8 cellular contexts compared by ENCODE assay signal in the genomic region with DNA sequence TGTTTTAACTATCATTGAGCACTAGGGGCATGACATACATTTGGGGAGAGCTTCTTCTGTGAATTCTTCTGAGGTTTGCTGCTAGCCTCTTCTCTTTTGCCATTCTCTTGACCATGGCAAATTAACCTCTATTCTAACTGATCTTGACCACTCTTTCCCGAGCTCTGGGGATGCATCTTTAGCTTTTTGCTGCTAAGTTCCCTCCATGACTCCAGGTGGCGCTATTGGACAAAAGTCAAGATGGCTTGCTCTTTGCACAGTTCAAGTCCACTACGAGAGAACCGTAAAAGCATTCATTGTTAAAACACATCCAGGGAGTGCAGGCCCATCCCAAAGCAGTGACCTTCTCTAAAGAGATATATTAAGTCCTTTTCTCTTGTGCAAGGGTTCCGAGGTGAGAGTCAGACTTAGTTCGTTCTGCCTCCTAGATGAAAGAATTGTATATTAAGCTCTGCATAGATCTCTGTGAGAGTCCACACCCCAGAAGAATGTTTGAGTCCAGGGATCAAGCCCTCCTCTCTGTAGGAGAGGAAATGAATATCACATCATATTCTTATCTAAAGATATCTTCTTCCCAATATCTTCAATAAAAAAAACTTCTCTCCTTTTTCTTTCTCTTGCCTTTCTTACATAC.
DNase-seq lines count a peak whose midpoint lies in the region; ATAC-seq and TF ChIP-seq lines count a peak whose summit lies in the region.

No MANE protein-coding gene starts in this region.

- H3K36me3 ChIP-seq in MM.1S (replicated peaks; ENCODE audit: insufficient read depth, low read length), result no peaks in the 10 kb centered on the region
- no peaks in the 10 kb centered on the region for H3K36me3 ChIP-seq in esophagus squamous epithelium
- H3K36me3 ChIP-seq in psoas muscle (ENCODE audit: insufficient read depth in 1 of 2, low read depth in 1 of 2), result no peaks in the 10 kb centered on the region

- no peak for TF ChIP-seq POLR2A in esophagus squamous epithelium (IDR thresholded peaks at IDR 0.05)

- ATAC-seq in GM19043 (IDR thresholded peaks at IDR 0.05; ENCODE audit: low read depth, unreplicated experiment), result peak; percentile 66
- no peak for ATAC-seq in psoas muscle
- ATAC-seq in GM19467 (IDR thresholded peaks at IDR 0.05; ENCODE audit: unreplicated experiment), result no peak
- ATAC-seq in GM18519 (IDR thresholded peaks at IDR 0.05; ENCODE audit: low FRiP score, unreplicated experiment), result no peak

- H2AFZ ChIP-seq in MM.1S (ENCODE audit: low read length), result peak overlapping the region; percentile 28; the same call in 1 of the 2 replicates

- H3K9me3 ChIP-seq in MM.1S (replicated peaks; ENCODE audit: insufficient read depth, low read length), result no peaks in the 10 kb centered on the region
- H3K9me3 ChIP-seq in esophagus squamous epithelium, result no peaks in the 10 kb centered on the region
- H3K9me3 ChIP-seq in psoas muscle, result no peaks in the 10 kb centered on the region

- no peaks in the 10 kb centered on the region for H3K79me2 ChIP-seq in MM.1S (ENCODE audit: low read length)

- H3K27me3 ChIP-seq in MM.1S (replicated peaks; ENCODE audit: insufficient read depth, low read length) (no peaks in the 10 kb centered on the region), esophagus squamous epithelium (no peaks in the 10 kb centered on the region), psoas muscle (ENCODE audit: insufficient read depth in 3 of 3, low read length in 2 of 3) (no peaks in the 10 kb centered on the region)

- H4K20me1 ChIP-seq in MM.1S (ENCODE audit: insufficient read depth, low read length), result no peaks in the 10 kb centered on the region

- intact Hi-C loops in esophagus squamous epithelium (cut with DNase I), result no loop called here
- intact Hi-C loops in psoas muscle (cut with DNase I), result no loop called here

- H3K27ac ChIP-seq in MM.1S (ENCODE audit: low read length) (no peak overlapping the region), esophagus squamous epithelium (no peak overlapping the region), psoas muscle (no peak overlapping the region)

- 27 to 29% methylated on average over 6 of the region's 6 CpGs for WGBS in esophagus squamous epithelium, 2 donors
- 20 to 28% (median 26%) methylated on average over 6 of the region's 6 CpGs for WGBS in psoas muscle, 3 donors

- H3K4me2 ChIP-seq in MM.1S (ENCODE audit: low read depth, low read length), result no peak overlapping the region

- no peak for DNase-seq in AG09309 (ENCODE audit: low read depth)
- peak; percentile 73 for DNase-seq in MM.1S
- DNase-seq in RPMI8226, result peak; percentile 66
- no peak for DNase-seq in esophagus squamous epithelium (lab: John Stamatoyannopoulos, UW)
- no peak for DNase-seq in psoas muscle

- H3F3A ChIP-seq in MM.1S (ENCODE audit: insufficient read depth, low read length), result no peaks in the 10 kb centered on the region

- H3K4me1 ChIP-seq in MM.1S (ENCODE audit: low read length) (no peaks in the 10 kb centered on the region), esophagus squamous epithelium (no peaks in the 10 kb centered on the region), psoas muscle (no peaks in the 10 kb centered on the region)

- no peak overlapping the region for H3K9ac ChIP-seq in MM.1S (ENCODE audit: low read length)

- no peaks in the 10 kb centered on the region for H3K9me2 ChIP-seq in MM.1S (replicated peaks; ENCODE audit: insufficient read depth, low read length)

- TF ChIP-seq CTCF in AG09309 (IDR thresholded peaks at IDR 0.05; ENCODE audit: control insufficient read depth, insufficient read depth, low read depth, low read length, missing control alignments) (peak; percentile 40), MM.1S (IDR thresholded peaks at IDR 0.05; ENCODE audit: low read length) (peak; percentile 81), esophagus squamous epithelium (IDR thresholded peaks at IDR 0.05) (peak in 4 of 6 experiments; percentile 15 to 25 (median 23)), psoas muscle (IDR thresholded peaks at IDR 0.05) (peak; percentile 15)

- H3K4me3 ChIP-seq in AG09309 (ENCODE audit: control insufficient read depth, low read depth, low read length), result no peak overlapping the region
- no peak overlapping the region for H3K4me3 ChIP-seq in MM.1S (ENCODE audit: low read length)
- H3K4me3 ChIP-seq in esophagus squamous epithelium, result no peak overlapping the region
- H3K4me3 ChIP-seq in psoas muscle, result no peak overlapping the region

Comparison
In these comparisons a context has a peak if more than half of its experiments do, and no peak if none do; other contexts are left out.
1. DNase-seq: peak in MM.1S (single experiment) and RPMI8226 (single experiment); none in AG09309 (single experiment), esophagus squamous epithelium (single experiment) and psoas muscle (0 of 2).
2. CTCF ChIP-seq: peak in every context shown above with its lines; median percentile 81 in MM.1S; 40 in AG09309; 23 in esophagus squamous epithelium; 15 in psoas muscle.